Comparison of ENCODE assay signal across 1 cellular context in the genomic region with DNA sequence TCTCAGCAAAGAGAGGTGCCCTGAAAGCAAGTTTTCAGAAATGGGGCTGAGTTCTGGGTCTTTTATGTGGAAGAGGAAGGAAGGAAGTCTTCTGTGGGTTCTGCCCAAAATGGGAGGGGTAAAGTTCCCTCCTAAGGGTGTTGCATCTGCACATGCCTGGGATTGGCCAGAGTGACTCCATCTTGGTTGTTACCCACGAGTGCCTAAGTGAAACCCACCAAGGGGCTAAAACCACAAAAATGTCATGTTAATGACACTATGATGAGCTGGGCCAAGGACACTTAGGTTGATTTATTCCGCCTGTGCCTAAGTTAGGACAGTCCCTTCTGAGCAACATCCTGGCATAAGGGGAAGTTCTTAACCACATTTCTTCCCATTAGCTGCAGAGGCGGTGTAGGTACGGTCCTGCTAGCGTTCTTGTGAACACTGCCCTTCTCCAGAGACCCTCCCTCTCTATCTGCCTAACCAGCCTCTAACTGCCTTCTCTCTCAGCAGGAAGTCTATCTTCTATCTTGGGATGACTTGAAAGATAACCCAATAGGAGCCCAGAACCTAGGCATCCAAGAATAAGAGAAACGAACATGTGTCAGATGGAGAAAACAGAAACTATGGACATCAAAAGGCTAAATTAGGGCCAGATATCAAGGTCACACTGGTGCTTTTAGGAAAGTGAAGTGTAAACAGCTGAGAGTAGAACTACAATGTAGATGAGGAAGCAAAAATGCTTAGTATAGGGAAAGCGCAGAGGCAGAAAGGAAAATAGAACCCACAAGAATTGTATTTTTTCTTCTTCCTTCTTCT.
A peak's percentile ranks its signal among the peaks of the same experiment; 100 is the strongest.
TF ChIP-seq lines count a peak whose summit lies in the region.

No MANE protein-coding gene starts in this region.

TF ChIP-seq in GM12878, 131 proteins besides CTCF, POLR2A, EP300 and RAD21 (continued from another document and continues in another):
- TF ChIP-seq, protein P1, sequence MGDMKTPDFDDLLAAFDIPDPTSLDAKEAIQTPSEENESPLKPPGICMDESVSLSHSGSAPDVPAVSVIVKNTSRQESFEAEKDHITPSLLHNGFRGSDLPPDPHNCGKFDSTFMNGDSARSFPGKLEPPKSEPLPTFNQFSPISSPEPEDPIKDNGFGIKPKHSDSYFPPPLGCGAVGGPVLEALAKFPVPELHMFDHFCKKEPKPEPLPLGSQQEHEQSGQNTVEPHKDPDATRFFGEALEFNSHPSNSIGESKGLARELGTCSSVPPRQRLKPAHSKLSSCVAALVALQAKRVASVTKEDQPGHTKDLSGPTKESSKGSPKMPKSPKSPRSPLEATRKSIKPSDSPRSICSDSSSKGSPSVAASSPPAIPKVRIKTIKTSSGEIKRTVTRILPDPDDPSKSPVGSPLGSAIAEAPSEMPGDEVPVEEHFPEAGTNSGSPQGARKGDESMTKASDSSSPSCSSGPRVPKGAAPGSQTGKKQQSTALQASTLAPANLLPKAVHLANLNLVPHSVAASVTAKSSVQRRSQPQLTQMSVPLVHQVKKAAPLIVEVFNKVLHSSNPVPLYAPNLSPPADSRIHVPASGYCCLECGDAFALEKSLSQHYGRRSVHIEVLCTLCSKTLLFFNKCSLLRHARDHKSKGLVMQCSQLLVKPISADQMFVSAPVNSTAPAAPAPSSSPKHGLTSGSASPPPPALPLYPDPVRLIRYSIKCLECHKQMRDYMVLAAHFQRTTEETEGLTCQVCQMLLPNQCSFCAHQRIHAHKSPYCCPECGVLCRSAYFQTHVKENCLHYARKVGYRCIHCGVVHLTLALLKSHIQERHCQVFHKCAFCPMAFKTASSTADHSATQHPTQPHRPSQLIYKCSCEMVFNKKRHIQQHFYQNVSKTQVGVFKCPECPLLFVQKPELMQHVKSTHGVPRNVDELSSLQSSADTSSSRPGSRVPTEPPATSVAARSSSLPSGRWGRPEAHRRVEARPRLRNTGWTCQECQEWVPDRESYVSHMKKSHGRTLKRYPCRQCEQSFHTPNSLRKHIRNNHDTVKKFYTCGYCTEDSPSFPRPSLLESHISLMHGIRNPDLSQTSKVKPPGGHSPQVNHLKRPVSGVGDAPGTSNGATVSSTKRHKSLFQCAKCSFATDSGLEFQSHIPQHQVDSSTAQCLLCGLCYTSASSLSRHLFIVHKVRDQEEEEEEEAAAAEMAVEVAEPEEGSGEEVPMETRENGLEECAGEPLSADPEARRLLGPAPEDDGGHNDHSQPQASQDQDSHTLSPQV (IDR thresholded peaks at IDR 0.05), result peak; percentile 99
- peak in 1 of 2 experiments; percentile 89; a peak in 2 of 4 replicates for TF ChIP-seq ETV6 (conservative IDR thresholded peaks at IDR 0.05 in 1 of 2, IDR thresholded peaks at IDR 0.05 in 1 of 2; ENCODE audit: borderline replicate concordance in 1 of 2, low read depth in 1 of 2)
- peak; percentile 77; the same call in 1 of the 2 replicates for TF ChIP-seq MTA3 (IDR thresholded peaks at IDR 0.05; ENCODE audit: borderline replicate concordance, low read length)
- no peak for TF ChIP-seq EZH2 (IDR thresholded peaks at IDR 0.05; ENCODE audit: borderline replicate concordance, control insufficient read depth, low read depth, low read length)
- TF ChIP-seq NBN (IDR thresholded peaks at IDR 0.05), result 0 out of 2 replicates have a peak, but pooled peaks have one; percentile 28
- TF ChIP-seq, protein P2, sequence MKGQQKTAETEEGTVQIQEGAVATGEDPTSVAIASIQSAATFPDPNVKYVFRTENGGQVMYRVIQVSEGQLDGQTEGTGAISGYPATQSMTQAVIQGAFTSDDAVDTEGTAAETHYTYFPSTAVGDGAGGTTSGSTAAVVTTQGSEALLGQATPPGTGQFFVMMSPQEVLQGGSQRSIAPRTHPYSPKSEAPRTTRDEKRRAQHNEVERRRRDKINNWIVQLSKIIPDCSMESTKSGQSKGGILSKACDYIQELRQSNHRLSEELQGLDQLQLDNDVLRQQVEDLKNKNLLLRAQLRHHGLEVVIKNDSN (IDR thresholded peaks at IDR 0.05; ENCODE audit: borderline replicate concordance, extremely low read length, insufficient read depth, low read depth, low read length), result no peak
- TF ChIP-seq KAT2A (conservative IDR thresholded peaks at IDR 0.05; ENCODE audit: control insufficient read depth, low read depth, low read length), result no peak
- TF ChIP-seq, protein P3, sequence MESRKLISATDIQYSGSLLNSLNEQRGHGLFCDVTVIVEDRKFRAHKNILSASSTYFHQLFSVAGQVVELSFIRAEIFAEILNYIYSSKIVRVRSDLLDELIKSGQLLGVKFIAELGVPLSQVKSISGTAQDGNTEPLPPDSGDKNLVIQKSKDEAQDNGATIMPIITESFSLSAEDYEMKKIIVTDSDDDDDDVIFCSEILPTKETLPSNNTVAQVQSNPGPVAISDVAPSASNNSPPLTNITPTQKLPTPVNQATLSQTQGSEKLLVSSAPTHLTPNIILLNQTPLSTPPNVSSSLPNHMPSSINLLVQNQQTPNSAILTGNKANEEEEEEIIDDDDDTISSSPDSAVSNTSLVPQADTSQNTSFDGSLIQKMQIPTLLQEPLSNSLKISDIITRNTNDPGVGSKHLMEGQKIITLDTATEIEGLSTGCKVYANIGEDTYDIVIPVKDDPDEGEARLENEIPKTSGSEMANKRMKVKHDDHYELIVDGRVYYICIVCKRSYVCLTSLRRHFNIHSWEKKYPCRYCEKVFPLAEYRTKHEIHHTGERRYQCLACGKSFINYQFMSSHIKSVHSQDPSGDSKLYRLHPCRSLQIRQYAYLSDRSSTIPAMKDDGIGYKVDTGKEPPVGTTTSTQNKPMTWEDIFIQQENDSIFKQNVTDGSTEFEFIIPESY (IDR thresholded peaks at IDR 0.05), result no peak
- TF ChIP-seq FOXM1 (IDR thresholded peaks at IDR 0.05; ENCODE audit: low read depth, low read length), result no peak
- no peak for TF ChIP-seq HDAC2 (IDR thresholded peaks at IDR 0.05)
- TF ChIP-seq ATF7 (IDR thresholded peaks at IDR 0.05; ENCODE audit: low read depth), result peak; percentile 42; the same call in 1 of the 2 replicates
- TF ChIP-seq, protein P4, sequence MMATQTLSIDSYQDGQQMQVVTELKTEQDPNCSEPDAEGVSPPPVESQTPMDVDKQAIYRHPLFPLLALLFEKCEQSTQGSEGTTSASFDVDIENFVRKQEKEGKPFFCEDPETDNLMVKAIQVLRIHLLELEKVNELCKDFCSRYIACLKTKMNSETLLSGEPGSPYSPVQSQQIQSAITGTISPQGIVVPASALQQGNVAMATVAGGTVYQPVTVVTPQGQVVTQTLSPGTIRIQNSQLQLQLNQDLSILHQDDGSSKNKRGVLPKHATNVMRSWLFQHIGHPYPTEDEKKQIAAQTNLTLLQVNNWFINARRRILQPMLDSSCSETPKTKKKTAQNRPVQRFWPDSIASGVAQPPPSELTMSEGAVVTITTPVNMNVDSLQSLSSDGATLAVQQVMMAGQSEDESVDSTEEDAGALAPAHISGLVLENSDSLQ (IDR thresholded peaks at IDR 0.05), result peak; percentile 29; the same call in 1 of the 2 replicates
- no peak for TF ChIP-seq TARDBP (IDR thresholded peaks at IDR 0.05; ENCODE audit: borderline replicate concordance)
- 0 out of 2 replicates have a peak, but pooled peaks have one; percentile 9 for TF ChIP-seq TCF7 (IDR thresholded peaks at IDR 0.05; ENCODE audit: borderline replicate concordance)
- no peak for TF ChIP-seq TAF1 (IDR thresholded peaks at IDR 0.05; ENCODE audit: borderline replicate concordance, low read depth, low read length)
- peak; percentile 84; the same call in 2 of the 3 replicates for TF ChIP-seq POU2F2 (IDR thresholded peaks at IDR 0.05; ENCODE audit: borderline replicate concordance, low read depth, low read length)
- TF ChIP-seq YY1 (IDR thresholded peaks at IDR 0.05; ENCODE audit: low read depth, low read length), result peak; percentile 88
- peak; percentile 69 for TF ChIP-seq IKZF1 (conservative IDR thresholded peaks at IDR 0.05)
- no peak for TF ChIP-seq CEBPB (IDR thresholded peaks at IDR 0.05; ENCODE audit: borderline replicate concordance in 1 of 2, low read depth in 2 of 2, low read length in 2 of 2)
- no peak for TF ChIP-seq KLF5 (IDR thresholded peaks at IDR 0.05; ENCODE audit: partially characterized antibody)
- TF ChIP-seq, protein P5, sequence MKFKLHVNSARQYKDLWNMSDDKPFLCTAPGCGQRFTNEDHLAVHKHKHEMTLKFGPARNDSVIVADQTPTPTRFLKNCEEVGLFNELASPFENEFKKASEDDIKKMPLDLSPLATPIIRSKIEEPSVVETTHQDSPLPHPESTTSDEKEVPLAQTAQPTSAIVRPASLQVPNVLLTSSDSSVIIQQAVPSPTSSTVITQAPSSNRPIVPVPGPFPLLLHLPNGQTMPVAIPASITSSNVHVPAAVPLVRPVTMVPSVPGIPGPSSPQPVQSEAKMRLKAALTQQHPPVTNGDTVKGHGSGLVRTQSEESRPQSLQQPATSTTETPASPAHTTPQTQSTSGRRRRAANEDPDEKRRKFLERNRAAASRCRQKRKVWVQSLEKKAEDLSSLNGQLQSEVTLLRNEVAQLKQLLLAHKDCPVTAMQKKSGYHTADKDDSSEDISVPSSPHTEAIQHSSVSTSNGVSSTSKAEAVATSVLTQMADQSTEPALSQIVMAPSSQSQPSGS (IDR thresholded peaks at IDR 0.05; ENCODE audit: low read length), result 0 out of 2 replicates have a peak, but pooled peaks have one; percentile 49
- 0 out of 2 replicates have a peak, but pooled peaks have one; percentile 22 for TF ChIP-seq TCF12 (IDR thresholded peaks at IDR 0.05; ENCODE audit: low read depth, low read length)
- no peak for TF ChIP-seq MEF2A (IDR thresholded peaks at IDR 0.05; ENCODE audit: insufficient read depth, low read depth, low read length)
- TF ChIP-seq, protein P6, sequence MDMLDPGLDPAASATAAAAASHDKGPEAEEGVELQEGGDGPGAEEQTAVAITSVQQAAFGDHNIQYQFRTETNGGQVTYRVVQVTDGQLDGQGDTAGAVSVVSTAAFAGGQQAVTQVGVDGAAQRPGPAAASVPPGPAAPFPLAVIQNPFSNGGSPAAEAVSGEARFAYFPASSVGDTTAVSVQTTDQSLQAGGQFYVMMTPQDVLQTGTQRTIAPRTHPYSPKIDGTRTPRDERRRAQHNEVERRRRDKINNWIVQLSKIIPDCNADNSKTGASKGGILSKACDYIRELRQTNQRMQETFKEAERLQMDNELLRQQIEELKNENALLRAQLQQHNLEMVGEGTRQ (IDR thresholded peaks at IDR 0.05; ENCODE audit: borderline replicate concordance, low read depth, low read length), result no peak
- no peak for TF ChIP-seq FOXK2 (IDR thresholded peaks at IDR 0.05)
- 0 out of 4 replicates have a peak, but pooled peaks of 1 of the 2 experiments have one; percentile 9 for TF ChIP-seq SRF (IDR thresholded peaks at IDR 0.05; ENCODE audit: low read depth in 2 of 2, low read length in 2 of 2)
- TF ChIP-seq, protein P7, sequence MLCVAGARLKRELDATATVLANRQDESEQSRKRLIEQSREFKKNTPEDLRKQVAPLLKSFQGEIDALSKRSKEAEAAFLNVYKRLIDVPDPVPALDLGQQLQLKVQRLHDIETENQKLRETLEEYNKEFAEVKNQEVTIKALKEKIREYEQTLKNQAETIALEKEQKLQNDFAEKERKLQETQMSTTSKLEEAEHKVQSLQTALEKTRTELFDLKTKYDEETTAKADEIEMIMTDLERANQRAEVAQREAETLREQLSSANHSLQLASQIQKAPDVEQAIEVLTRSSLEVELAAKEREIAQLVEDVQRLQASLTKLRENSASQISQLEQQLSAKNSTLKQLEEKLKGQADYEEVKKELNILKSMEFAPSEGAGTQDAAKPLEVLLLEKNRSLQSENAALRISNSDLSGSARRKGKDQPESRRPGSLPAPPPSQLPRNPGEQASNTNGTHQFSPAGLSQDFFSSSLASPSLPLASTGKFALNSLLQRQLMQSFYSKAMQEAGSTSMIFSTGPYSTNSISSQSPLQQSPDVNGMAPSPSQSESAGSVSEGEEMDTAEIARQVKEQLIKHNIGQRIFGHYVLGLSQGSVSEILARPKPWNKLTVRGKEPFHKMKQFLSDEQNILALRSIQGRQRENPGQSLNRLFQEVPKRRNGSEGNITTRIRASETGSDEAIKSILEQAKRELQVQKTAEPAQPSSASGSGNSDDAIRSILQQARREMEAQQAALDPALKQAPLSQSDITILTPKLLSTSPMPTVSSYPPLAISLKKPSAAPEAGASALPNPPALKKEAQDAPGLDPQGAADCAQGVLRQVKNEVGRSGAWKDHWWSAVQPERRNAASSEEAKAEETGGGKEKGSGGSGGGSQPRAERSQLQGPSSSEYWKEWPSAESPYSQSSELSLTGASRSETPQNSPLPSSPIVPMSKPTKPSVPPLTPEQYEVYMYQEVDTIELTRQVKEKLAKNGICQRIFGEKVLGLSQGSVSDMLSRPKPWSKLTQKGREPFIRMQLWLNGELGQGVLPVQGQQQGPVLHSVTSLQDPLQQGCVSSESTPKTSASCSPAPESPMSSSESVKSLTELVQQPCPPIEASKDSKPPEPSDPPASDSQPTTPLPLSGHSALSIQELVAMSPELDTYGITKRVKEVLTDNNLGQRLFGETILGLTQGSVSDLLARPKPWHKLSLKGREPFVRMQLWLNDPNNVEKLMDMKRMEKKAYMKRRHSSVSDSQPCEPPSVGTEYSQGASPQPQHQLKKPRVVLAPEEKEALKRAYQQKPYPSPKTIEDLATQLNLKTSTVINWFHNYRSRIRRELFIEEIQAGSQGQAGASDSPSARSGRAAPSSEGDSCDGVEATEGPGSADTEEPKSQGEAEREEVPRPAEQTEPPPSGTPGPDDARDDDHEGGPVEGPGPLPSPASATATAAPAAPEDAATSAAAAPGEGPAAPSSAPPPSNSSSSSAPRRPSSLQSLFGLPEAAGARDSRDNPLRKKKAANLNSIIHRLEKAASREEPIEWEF (IDR thresholded peaks at IDR 0.05; ENCODE audit: insufficient replicate concordance, low read depth, low read length), result no peak
- peak; percentile 94 for TF ChIP-seq RUNX3 (IDR thresholded peaks at IDR 0.05; ENCODE audit: low read length)
- no peak for TF ChIP-seq CBX3 (IDR thresholded peaks at IDR 0.05; ENCODE audit: borderline replicate concordance, low read depth)
- TF ChIP-seq SP1 (IDR thresholded peaks at IDR 0.05; ENCODE audit: low read depth, low read length), result peak; percentile 8
- TF ChIP-seq HDAC6 (IDR thresholded peaks at IDR 0.05; ENCODE audit: unreplicated experiment), result no peak
- peak; percentile 48 for TF ChIP-seq MEF2B (IDR thresholded peaks at IDR 0.05; ENCODE audit: partially characterized antibody, poor library complexity, severe bottlenecking)
- TF ChIP-seq LARP7 (IDR thresholded peaks at IDR 0.05), result no peak
- TF ChIP-seq ESRRA (IDR thresholded peaks at IDR 0.05; ENCODE audit: low read length), result no peak
- TF ChIP-seq, protein P8, sequence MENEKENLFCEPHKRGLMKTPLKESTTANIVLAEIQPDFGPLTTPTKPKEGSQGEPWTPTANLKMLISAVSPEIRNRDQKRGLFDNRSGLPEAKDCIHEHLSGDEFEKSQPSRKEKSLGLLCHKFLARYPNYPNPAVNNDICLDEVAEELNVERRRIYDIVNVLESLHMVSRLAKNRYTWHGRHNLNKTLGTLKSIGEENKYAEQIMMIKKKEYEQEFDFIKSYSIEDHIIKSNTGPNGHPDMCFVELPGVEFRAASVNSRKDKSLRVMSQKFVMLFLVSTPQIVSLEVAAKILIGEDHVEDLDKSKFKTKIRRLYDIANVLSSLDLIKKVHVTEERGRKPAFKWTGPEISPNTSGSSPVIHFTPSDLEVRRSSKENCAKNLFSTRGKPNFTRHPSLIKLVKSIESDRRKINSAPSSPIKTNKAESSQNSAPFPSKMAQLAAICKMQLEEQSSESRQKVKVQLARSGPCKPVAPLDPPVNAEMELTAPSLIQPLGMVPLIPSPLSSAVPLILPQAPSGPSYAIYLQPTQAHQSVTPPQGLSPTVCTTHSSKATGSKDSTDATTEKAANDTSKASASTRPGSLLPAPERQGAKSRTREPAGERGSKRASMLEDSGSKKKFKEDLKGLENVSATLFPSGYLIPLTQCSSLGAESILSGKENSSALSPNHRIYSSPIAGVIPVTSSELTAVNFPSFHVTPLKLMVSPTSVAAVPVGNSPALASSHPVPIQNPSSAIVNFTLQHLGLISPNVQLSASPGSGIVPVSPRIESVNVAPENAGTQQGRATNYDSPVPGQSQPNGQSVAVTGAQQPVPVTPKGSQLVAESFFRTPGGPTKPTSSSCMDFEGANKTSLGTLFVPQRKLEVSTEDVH (IDR thresholded peaks at IDR 0.05; ENCODE audit: low read depth, partially characterized antibody), result no peak
